25 cellular contexts compared by ENCODE assay signal in the genomic region with DNA sequence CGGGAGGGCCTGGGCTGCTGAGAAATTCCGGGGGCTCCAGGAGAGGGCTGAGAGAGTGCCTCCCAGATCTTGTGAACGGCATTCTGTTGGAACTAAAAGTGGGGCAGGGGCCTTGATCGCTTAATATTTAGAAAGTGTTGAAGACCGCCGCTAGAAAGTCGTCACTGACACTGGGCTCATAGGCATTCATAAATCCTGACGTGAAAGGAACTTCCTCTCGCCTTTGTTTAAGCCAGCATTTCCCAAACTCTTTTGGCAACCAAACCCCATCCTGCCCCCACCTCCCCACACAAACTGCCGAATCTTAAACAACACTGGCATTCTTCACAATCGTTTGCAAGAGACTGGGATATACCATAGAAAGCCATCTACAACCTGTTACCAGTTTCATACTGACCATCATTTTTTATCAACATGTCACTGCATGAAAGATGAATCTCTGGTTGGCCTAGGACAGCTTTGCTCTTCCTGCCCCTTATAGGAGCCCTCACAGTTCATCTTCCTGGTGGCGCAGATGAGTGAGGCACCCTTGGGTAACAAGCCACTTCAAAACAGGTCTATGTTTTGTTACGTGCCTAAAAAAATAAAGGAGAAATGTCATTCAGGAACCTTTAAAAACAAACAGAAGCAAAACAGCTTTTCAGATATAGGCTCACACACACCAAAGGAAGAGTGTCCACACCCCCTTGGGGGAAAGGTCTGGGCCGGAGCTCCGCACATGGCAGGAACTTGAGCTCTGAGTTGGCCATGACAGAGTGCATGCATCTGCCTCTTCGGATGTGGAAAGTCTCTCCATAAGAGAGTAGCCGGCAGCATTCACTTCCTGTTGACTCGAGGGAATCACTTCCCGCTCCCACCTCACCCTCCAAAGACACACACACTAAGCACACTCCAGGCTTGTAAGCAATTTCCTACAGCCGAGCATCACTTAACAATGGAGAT. TPM values are rescaled to one million over a fixed set of nuclear protein-coding genes. Genes with fewer than 3 reads are reported as not detected.
DNase-seq lines count a peak whose midpoint lies in the region; ATAC-seq, FAIRE-seq and TF ChIP-seq lines count a peak whose summit lies in the region.
"Had no signal": no experiment of that assay in that cellular context is flagged by ENCODE, and none has a peak within 500 bp of the region (broad histone marks: within the 10 kb centered on the region; RNA-seq: fewer than 3 reads in every experiment).

No MANE protein-coding gene starts in this region.

- peak overlapping the region; percentile 20 to 51 for H3K27ac ChIP-seq in kidney (ENCODE audit: low read depth in 2 of 2, low read length in 2 of 2)
- H3K27ac ChIP-seq: A549, C4-2B, SJSA1 had no signal

- CTCF ChIA-PET in activated CD8-positive, alpha-beta T cell treated with anti-CD3 and anti-CD28 coated beads for 36 hours (lab: Charles Lee), result interaction anchor here (3.3 kb wide), 1 partner anchor 11 kb away, joined by 12 read pairs; no protein-coding TSS in a partner anchor
- CTCF ChIA-PET in activated CD8-positive, alpha-beta T cell treated with anti-CD3 and anti-CD28 coated beads, Interleukin-2, amount 10 ng/mL, durations not matched to agents 7 days and 5 days (lab: Charles Lee), result interaction anchor here (1.1 to 1.8 kb wide), 2 partner anchors 11 to 13 kb away, joined by 3 to 8 read pairs; partner anchors contain the start of gene MTERF4
- CTCF ChIA-PET in T-cell (lab: Charles Lee), result interaction anchor here in 1 of 2 donors (0.6 kb wide), 1 partner anchor 16 kb away, joined by 4 read pairs; no protein-coding TSS in a partner anchor

- peaks cover 29 to 63% of the 10 kb centered on the region in 2 donors for H3K36me3 ChIP-seq in kidney (ENCODE audit: control insufficient read depth in 1 of 2, insufficient read depth in 2 of 2, low read length in 2 of 2)

- H3K4me3 Mint-ChIP-seq in activated CD8-positive, alpha-beta T cell treated with anti-CD3 and anti-CD28 coated beads for 36 hours, result no peak overlapping the region
- H3K4me3 Mint-ChIP-seq in activated CD8-positive, alpha-beta T cell treated with anti-CD3 and anti-CD28 coated beads, Interleukin-2, amount 10 ng/mL, durations not matched to agents 7 days and 5 days, result no peak overlapping the region
- H3K4me3 Mint-ChIP-seq in T-cell, result no peak overlapping the region
- H3K4me3 Mint-ChIP-seq: brain; effector memory CD8-positive, alpha-beta T cell; T-helper 1 cell treated with Interleukin-12 subunit alpha and Interleukin-12 subunit beta and Interleukin-4 antibody, amounts not matched to agents 30 μg/mL and 1 μg/mL, for 36 hours; type B pancreatic cell had no signal

- no peak overlapping the region for H3K9ac ChIP-seq in kidney (ENCODE audit: low read length in 2 of 2)

- intact Hi-C loops in activated CD8-positive, alpha-beta T cell treated with anti-CD3 and anti-CD28 coated beads for 36 hours (cut with micrococcal nuclease), result loop anchor here (10.0 kb wide), 1 partner anchor 56 kb away; the partner anchor contains the start of gene PASK
- intact Hi-C loops in kidney (cut with DNase I), result no loop called here

- no peak for ATAC-seq in activated CD8-positive, alpha-beta T cell treated with anti-CD3 and anti-CD28 coated beads for 36 hours
- no peak for ATAC-seq in activated CD8-positive, alpha-beta T cell treated with anti-CD3 and anti-CD28 coated beads, Interleukin-2, amount 10 ng/mL, durations not matched to agents 7 days and 5 days
- ATAC-seq in T-cell (replicated peaks in 1 of 4) (peak; percentile 39 to 72 (median 60)), GM19324 (IDR thresholded peaks at IDR 0.05; ENCODE audit: low FRiP score, unreplicated experiment) (no peak)
- ATAC-seq in stimulated activated naive CD8-positive, alpha-beta T cell treated with anti-CD3 and anti-CD28 coated beads, Interleukin-15, Interleukin-2, amounts not matched to agents 100 U/mL and 50 U/mL, for 24 hours, result no peak
- ATAC-seq: A549; effector memory CD8-positive, alpha-beta T cell had no signal

- H3K27me3 Mint-ChIP-seq in activated CD8-positive, alpha-beta T cell treated with anti-CD3 and anti-CD28 coated beads for 36 hours, result no peaks in the 10 kb centered on the region
- no peaks in the 10 kb centered on the region for H3K27me3 Mint-ChIP-seq in activated CD8-positive, alpha-beta T cell treated with anti-CD3 and anti-CD28 coated beads, Interleukin-2, amount 10 ng/mL, durations not matched to agents 7 days and 5 days (ENCODE audit: low read depth)
- H3K27me3 Mint-ChIP-seq in T-cell, result no peaks in the 10 kb centered on the region
- H3K27me3 Mint-ChIP-seq: brain; effector memory CD8-positive, alpha-beta T cell; naive B cell; type B pancreatic cell had no signal

- FAIRE-seq in kidney (lab: Jason Lieb, UNC), result no peak
- FAIRE-seq: A549, RCC 7860 had no signal

- H3K4me1 Mint-ChIP-seq in activated CD8-positive, alpha-beta T cell treated with anti-CD3 and anti-CD28 coated beads for 36 hours (ENCODE audit: low read depth), result peaks cover 18% of the 10 kb centered on the region
- H3K4me1 Mint-ChIP-seq in activated CD8-positive, alpha-beta T cell treated with anti-CD3 and anti-CD28 coated beads, Interleukin-2, amount 10 ng/mL, durations not matched to agents 7 days and 5 days (ENCODE audit: low read depth), result no peaks in the 10 kb centered on the region
- peaks cover 20 to 38% (median 33%) of the 10 kb centered on the region in 3 donors for H3K4me1 Mint-ChIP-seq in T-cell
- H3K4me1 Mint-ChIP-seq: brain had no signal

- no peak overlapping the region for H3K4me3 ChIP-seq in kidney (ENCODE audit: low read length in 2 of 2)
- H3K4me3 ChIP-seq: A549, SJSA1 had no signal

- no peaks in the 10 kb centered on the region for H3K9me3 Mint-ChIP-seq in activated CD8-positive, alpha-beta T cell treated with anti-CD3 and anti-CD28 coated beads for 36 hours
- no peaks in the 10 kb centered on the region for H3K9me3 Mint-ChIP-seq in activated CD8-positive, alpha-beta T cell treated with anti-CD3 and anti-CD28 coated beads, Interleukin-2, amount 10 ng/mL, durations not matched to agents 7 days and 5 days (ENCODE audit: insufficient read depth)
- peaks cover 3 to 6% (median 6%) of the 10 kb centered on the region in 3 donors for H3K9me3 Mint-ChIP-seq in T-cell
- H3K9me3 Mint-ChIP-seq: effector memory CD8-positive, alpha-beta T cell; T-helper 1 cell treated with Interleukin-12 subunit alpha and Interleukin-12 subunit beta and Interleukin-4 antibody, amounts not matched to agents 30 μg/mL and 1 μg/mL, for 36 hours had no signal

- peak overlapping the region; percentile 72 for H3K27ac Mint-ChIP-seq in activated CD8-positive, alpha-beta T cell treated with anti-CD3 and anti-CD28 coated beads for 36 hours
- no peak overlapping the region for H3K27ac Mint-ChIP-seq in activated CD8-positive, alpha-beta T cell treated with anti-CD3 and anti-CD28 coated beads, Interleukin-2, amount 10 ng/mL, durations not matched to agents 7 days and 5 days
- peak overlapping the region; percentile 39 to 80 for H3K27ac Mint-ChIP-seq in T-cell
- H3K27ac Mint-ChIP-seq: brain; effector memory CD8-positive, alpha-beta T cell; T-helper 1 cell treated with Interleukin-12 subunit alpha and Interleukin-12 subunit beta and Interleukin-4 antibody, amounts not matched to agents 30 μg/mL and 1 μg/mL, for 36 hours; type B pancreatic cell had no signal

- no peaks in the 10 kb centered on the region for H3K4me1 ChIP-seq in kidney (ENCODE audit: control insufficient read depth in 1 of 2, insufficient read depth in 1 of 2, low read depth in 1 of 2, low read length in 2 of 2)
- H3K4me1 ChIP-seq: SJSA1 had no signal

- no peak for DNase-seq in activated CD8-positive, alpha-beta T cell treated with anti-CD3 and anti-CD28 coated beads for 36 hours
- no peak for DNase-seq in activated CD8-positive, alpha-beta T cell treated with anti-CD3 and anti-CD28 coated beads, Interleukin-2, amount 10 ng/mL, durations not matched to agents 7 days and 5 days
- DNase-seq in T-cell (peak in 2 of 34 experiments; percentile 12 to 23), kidney (no peak), A172 (ENCODE audit: low spot score) (no peak), AML-193 (lab: John Stamatoyannopoulos, UW) (no peak)
- DNase-seq in stimulated activated naive CD8-positive, alpha-beta T cell treated with anti-CD3 and anti-CD28 coated beads, Interleukin-15, Interleukin-2, amounts not matched to agents 100 U/mL and 50 U/mL, for 24 hours, result peak; percentile 0
- DNase-seq: activated CD4-positive, alpha-beta T cell treated with anti-CD3 and anti-CD28 coated beads, Interleukin-2, amount 50 U/mL, for 1 hour; effector memory CD8-positive, alpha-beta T cell; HCEC 1CT; KG1; mesendoderm; naive B cell; NCI-H1436 treated with DMSO at 0.1 percent for 48 hours; NCI-H524; NK-92 treated with Interleukin-12 subunit alpha and Interleukin-12 subunit beta, amount 100 ng/mL, for 24 hours; stimulated activated CD4-positive, alpha-beta T cell treated with anti-CD3 and anti-CD28 coated beads, Interleukin-4, amount 100 ng/mL, for 24 hours had no signal

- no peak for TF ChIP-seq CTCF in activated CD8-positive, alpha-beta T cell treated with anti-CD3 and anti-CD28 coated beads for 36 hours (IDR thresholded peaks at IDR 0.05)
- TF ChIP-seq CTCF in kidney (IDR thresholded peaks at IDR 0.05; ENCODE audit: borderline replicate concordance, extremely low read depth, insufficient read depth), result no peak

- H3K36me3 Mint-ChIP-seq in activated CD8-positive, alpha-beta T cell treated with anti-CD3 and anti-CD28 coated beads for 36 hours (ENCODE audit: low read depth), result peaks cover 60% of the 10 kb centered on the region
- peaks cover 44% of the 10 kb centered on the region for H3K36me3 Mint-ChIP-seq in activated CD8-positive, alpha-beta T cell treated with anti-CD3 and anti-CD28 coated beads, Interleukin-2, amount 10 ng/mL, durations not matched to agents 7 days and 5 days (ENCODE audit: low read depth)
- H3K36me3 Mint-ChIP-seq in T-cell, result peaks cover 63% of the 10 kb centered on the region

- no peaks in the 10 kb centered on the region for H3K9me3 ChIP-seq in kidney (ENCODE audit: control insufficient read depth in 1 of 2, low read length in 2 of 2)
- H3K9me3 ChIP-seq: A549, SJSA1 had no signal

- POLR2A ChIA-PET in activated CD8-positive, alpha-beta T cell treated with anti-CD3 and anti-CD28 coated beads for 36 hours (lab: Charles Lee), result no interaction called here
- POLR2A ChIA-PET in activated CD8-positive, alpha-beta T cell treated with anti-CD3 and anti-CD28 coated beads, Interleukin-2, amount 10 ng/mL, durations not matched to agents 7 days and 5 days (lab: Charles Lee), result interaction anchor here (0.6 kb wide), 1 partner anchor 116 kb away, joined by 4 read pairs; no protein-coding TSS in a partner anchor
- POLR2A ChIA-PET in T-cell (lab: Charles Lee), result no interaction called here

RNA-seq across cellular contexts. Expression of gene MTERF4, which starts 13.0 kb away (rescaled TPM):
- 10 to 100 TPM; 33.2 to 36.6 TPM for total RNA-seq in activated CD8-positive, alpha-beta T cell treated with anti-CD3 and anti-CD28 coated beads for 36 hours
- total RNA-seq in activated CD8-positive, alpha-beta T cell treated with anti-CD3 and anti-CD28 coated beads, Interleukin-2, amount 10 ng/mL, durations not matched to agents 7 days and 5 days, result 10 to 100 TPM; 24.1 to 26.3 TPM
- total RNA-seq in T-cell (100 to 1,000 TPM in 4 of 5 donors, 10 to 100 TPM in 1; 78.7 to 171 (median 109) TPM), kidney (41.5 TPM)
- polyA plus RNA-seq in kidney (ENCODE audit: insufficient read depth, low read depth, low replicate concordance), result 24.3 TPM
- 39.0 and 46.2 TPM in 2 replicates for total RNA-seq in A172 (2014; rRNA removed; shearing (Covaris generic))

Comparison
In these comparisons a context has a peak if more than half of its experiments do, and no peak if none do; other contexts are left out.
1. ATAC-seq: peak in T-cell (4 of 4); none in activated CD8-positive, alpha-beta T cell treated with anti-CD3 and anti-CD28 coated beads for 36 hours (single experiment), activated CD8-positive, alpha-beta T cell treated with anti-CD3 and anti-CD28 coated beads, Interleukin-2, amount 10 ng/mL, durations not matched to agents 7 days and 5 days (single experiment), stimulated activated naive CD8-positive, alpha-beta T cell treated with anti-CD3 and anti-CD28 coated beads, Interleukin-15, Interleukin-2, amounts not matched to agents 100 U/mL and 50 U/mL, for 24 hours (single experiment) and GM19324 (single experiment).